In genomic region chr3:17023006-17023664, GRCh38 we compare ENCODE assay signal across 8 cellular contexts.
DNase-seq lines count a peak whose midpoint lies in the region; ATAC-seq and TF ChIP-seq lines count a peak whose summit lies in the region.

No MANE protein-coding gene starts in this region.

- no peaks in the 10 kb centered on the region for H3K27me3 Mint-ChIP-seq in activated CD8-positive, alpha-beta T cell treated with anti-CD3 and anti-CD28 coated beads for 36 hours

- peak; percentile 81 for DNase-seq in activated CD8-positive, alpha-beta T cell treated with anti-CD3 and anti-CD28 coated beads for 36 hours
- DNase-seq in mucosa of descending colon (no peak), putamen (ENCODE audit: low spot score) (no peak), anterior cingulate cortex (lab: John Stamatoyannopoulos, UW) (no peak), cerebellar nuclear complex (lab: John Stamatoyannopoulos, UW) (no peak), NCI-H1092 treated with DMSO at 0.1 percent for 48 hours (lab: John Stamatoyannopoulos, UW) (no peak)

- no peaks in the 10 kb centered on the region for H3K36me3 ChIP-seq in mucosa of descending colon (ENCODE audit: low read depth)

- peaks cover 34% of the 10 kb centered on the region for H3K36me3 Mint-ChIP-seq in activated CD8-positive, alpha-beta T cell treated with anti-CD3 and anti-CD28 coated beads for 36 hours (ENCODE audit: low read depth)

- H3K4me3 ChIP-seq in mucosa of descending colon, result no peak overlapping the region

- H3K27ac Mint-ChIP-seq in activated CD8-positive, alpha-beta T cell treated with anti-CD3 and anti-CD28 coated beads for 36 hours, result peak overlapping the region; percentile 92

- no peaks in the 10 kb centered on the region for H3K9me3 ChIP-seq in mucosa of descending colon

- peaks cover 72% of the 10 kb centered on the region for H3K4me1 Mint-ChIP-seq in activated CD8-positive, alpha-beta T cell treated with anti-CD3 and anti-CD28 coated beads for 36 hours (ENCODE audit: low read depth)

- no peak for TF ChIP-seq CTCF in activated CD8-positive, alpha-beta T cell treated with anti-CD3 and anti-CD28 coated beads for 36 hours (IDR thresholded peaks at IDR 0.05)
- no peak for TF ChIP-seq CTCF in mucosa of descending colon (IDR thresholded peaks at IDR 0.05)

- ATAC-seq in GM18511 (IDR thresholded peaks at IDR 0.05; ENCODE audit: unreplicated experiment), result peak; percentile 95
- ATAC-seq in HG02885 (IDR thresholded peaks at IDR 0.05; ENCODE audit: poor library complexity, unreplicated experiment), result peak; percentile 91
- peak; percentile 89 for ATAC-seq in activated CD8-positive, alpha-beta T cell treated with anti-CD3 and anti-CD28 coated beads for 36 hours
- peak; percentile 44 for ATAC-seq in mucosa of descending colon

- CTCF ChIA-PET in activated CD8-positive, alpha-beta T cell treated with anti-CD3 and anti-CD28 coated beads for 36 hours (lab: Charles Lee), result interaction anchor here (0.9 to 2.7 kb wide), 7 partner anchors 11 to 159 kb away, joined by 3 to 9 read pairs (median 4); no protein-coding TSS in a partner anchor

- intact Hi-C loops in activated CD8-positive, alpha-beta T cell treated with anti-CD3 and anti-CD28 coated beads for 36 hours (cut with micrococcal nuclease), result loop anchor here (5.0 to 10.0 kb wide), 3 partner anchors 116 to 418 kb away; partner anchors contain the start of gene DAZL
- intact Hi-C loops in mucosa of descending colon (cut with DNase I, micrococcal nuclease), result loop anchor here in 1 of 2 donors (2.0 kb wide), 1 partner anchor 42 kb away; no protein-coding TSS in a partner anchor

- POLR2A ChIA-PET in activated CD8-positive, alpha-beta T cell treated with anti-CD3 and anti-CD28 coated beads for 36 hours (lab: Charles Lee), result interaction anchor here (0.6 to 1.5 kb wide), 3 partner anchors 119 to 764 kb away, joined by 3 to 5 read pairs (median 4); partner anchors contain the start of gene PLCL2

- peaks cover 3% of the 10 kb centered on the region for H3K9me3 Mint-ChIP-seq in activated CD8-positive, alpha-beta T cell treated with anti-CD3 and anti-CD28 coated beads for 36 hours

- no peaks in the 10 kb centered on the region for H3K4me1 ChIP-seq in mucosa of descending colon (ENCODE audit: low read depth)

- H3K4me3 Mint-ChIP-seq in activated CD8-positive, alpha-beta T cell treated with anti-CD3 and anti-CD28 coated beads for 36 hours, result peak overlapping the region; percentile 71

Comparison
In these comparisons a context has a peak if more than half of its experiments do, and no peak if none do; other contexts are left out.
1. ATAC-seq: peak in every context shown above with its lines; median percentile 95 in GM18511; 91 in HG02885; 89 in activated CD8-positive, alpha-beta T cell treated with anti-CD3 and anti-CD28 coated beads for 36 hours; 44 in mucosa of descending colon.